In the genomic region with DNA sequence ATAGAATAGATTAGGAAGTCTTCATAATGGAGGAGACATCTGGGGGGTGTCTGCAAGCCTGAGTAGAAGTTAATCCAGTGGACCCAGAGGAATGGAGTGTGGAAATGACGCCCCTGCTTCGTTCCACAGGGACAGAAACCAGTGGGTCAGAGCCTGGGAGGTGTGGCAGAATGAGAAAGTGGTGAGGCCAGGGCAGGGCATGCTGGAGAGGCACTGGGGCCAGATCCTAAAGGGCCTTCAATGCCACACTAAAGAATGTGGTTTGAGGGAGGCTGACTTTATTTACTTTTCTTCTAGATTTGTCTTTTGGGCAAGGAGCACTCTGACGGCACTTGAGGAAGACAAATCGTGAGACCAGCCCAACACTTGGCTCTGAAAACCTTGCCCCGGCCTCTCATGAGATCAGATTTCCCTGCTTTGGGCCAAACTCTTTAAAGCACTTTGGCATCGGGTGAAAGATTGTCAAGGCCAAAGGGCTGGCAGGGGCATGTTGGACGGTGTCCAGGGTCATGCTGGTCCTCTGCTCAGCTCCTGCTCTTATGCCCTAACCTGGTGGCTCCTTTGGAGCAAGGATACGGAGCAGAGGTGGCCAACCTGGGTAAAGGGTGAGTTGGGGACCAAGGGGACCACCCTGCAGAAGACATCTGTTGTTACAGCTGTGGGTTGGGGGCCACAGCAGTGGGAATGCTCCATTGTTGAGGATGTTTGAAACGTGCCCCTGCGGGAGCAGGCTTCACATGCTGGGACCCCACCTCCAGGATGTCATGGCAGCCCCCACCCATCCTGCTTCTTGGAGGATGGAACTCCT, we compare ENCODE assay signal across 7 cellular contexts.
"Had no signal": no experiment of that assay in that cellular context is flagged by ENCODE, and none has a peak within 500 bp of the region (broad histone marks: within the 10 kb centered on the region; RNA-seq: fewer than 3 reads in every experiment).

No MANE protein-coding gene starts in this region.

- H3K27ac ChIP-seq: transverse colon had no signal

- H3K36me3 ChIP-seq: transverse colon had no signal

- H3K27me3 ChIP-seq: transverse colon had no signal

- DNase-seq: activated CD4-positive, alpha-beta T cell treated with anti-CD3 and anti-CD28 coated beads, Interleukin-2, amount 50 U/mL, for 1 hour; amygdala; dermis blood vessel endothelial cell; erythroblast; mesendoderm; transverse colon had no signal

- H3K4me3 ChIP-seq: smooth muscle cell, transverse colon had no signal

- H3K9me3 ChIP-seq: transverse colon had no signal
